Comparison of ENCODE assay signal across 8 cellular contexts in the genomic region with DNA sequence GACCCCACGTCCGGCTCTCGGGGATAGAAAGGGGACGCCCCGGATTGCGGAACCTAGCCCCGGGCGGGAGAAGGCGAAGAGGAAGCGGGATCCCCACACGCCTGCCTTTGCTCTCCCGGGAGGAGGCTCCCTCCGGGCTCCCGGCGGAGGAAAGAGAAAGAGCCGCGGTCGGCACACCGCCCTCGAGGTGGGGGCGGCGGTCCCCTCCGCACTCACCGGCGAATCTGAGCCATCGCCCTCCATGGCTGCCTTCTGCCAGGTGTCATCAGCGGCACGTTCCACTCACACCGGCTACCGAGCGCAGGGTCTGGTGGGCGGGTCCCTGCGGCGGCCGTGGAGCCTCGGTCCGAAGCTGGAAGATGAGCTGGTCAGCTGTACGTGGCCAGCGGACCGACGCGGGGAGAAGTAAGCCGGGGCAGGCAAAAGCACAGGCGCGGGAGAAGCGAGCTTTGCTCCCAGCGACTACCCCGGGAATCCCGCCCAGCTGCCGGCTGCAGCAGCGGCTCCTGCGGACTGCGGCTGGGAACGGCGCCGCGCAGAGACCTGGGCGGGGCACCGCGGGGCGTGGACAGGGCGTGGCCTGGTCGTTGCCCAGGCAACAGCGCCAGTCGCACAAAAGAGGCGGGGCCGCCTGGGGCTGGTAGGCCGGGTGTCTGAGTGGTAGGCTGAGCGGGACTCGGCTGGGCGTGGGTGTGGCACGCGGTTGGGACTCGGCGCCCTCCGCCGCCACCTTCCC. TPM values are rescaled to one million over a fixed set of nuclear protein-coding genes. Genes with fewer than 3 reads are reported as not detected.
DNase-seq lines count a peak whose midpoint lies in the region; ATAC-seq and TF ChIP-seq lines count a peak whose summit lies in the region.

Gene TRIM36 (minus strand): TSS at position 517 of the 736 bp plus-strand sequence. CDS start 274 bp downstream, at position 243.

- H3K27ac Mint-ChIP-seq in activated naive CD8-positive, alpha-beta T cell treated with anti-CD3 and anti-CD28 coated beads for 36 hours = no peak within 1 kb of the TSS

- peak within 1 kb of the TSS; percentile 80 for H3K4me3 Mint-ChIP-seq in activated naive CD8-positive, alpha-beta T cell treated with anti-CD3 and anti-CD28 coated beads for 36 hours

- H3K27me3 Mint-ChIP-seq in activated naive CD8-positive, alpha-beta T cell treated with anti-CD3 and anti-CD28 coated beads for 36 hours = peaks cover 73% of the 10 kb centered on the region

- no peaks in the 10 kb centered on the region for H3K9me3 ChIP-seq in parathyroid adenoma (ENCODE audit: control insufficient read depth, low read length)
- no peaks in the 10 kb centered on the region for H3K9me3 ChIP-seq in tibial artery

- DNase-seq in GM12865 (ENCODE audit: low read depth) (peak; percentile 94), NCI-H1092 (lab: John Stamatoyannopoulos, UW) (peak; percentile 83), SKM-1 (lab: John Stamatoyannopoulos, UW; ENCODE audit: unreplicated experiment) (peak; percentile 86), Right ventricle myocardium superior (peak; percentile 95), tibial artery (peak; percentile 91 to 95)
- peak; percentile 95 for DNase-seq in activated naive CD8-positive, alpha-beta T cell treated with anti-CD3 and anti-CD28 coated beads for 36 hours

- H3K27me3 ChIP-seq in parathyroid adenoma (ENCODE audit: control insufficient read depth, insufficient read depth, low read length) (no peaks in the 10 kb centered on the region), tibial artery (no peaks in the 10 kb centered on the region)

- H3K4me1 ChIP-seq in parathyroid adenoma = no peaks in the 10 kb centered on the region
- H3K4me1 ChIP-seq in tibial artery = peaks cover 0 to 31% (median 16%) of the 10 kb centered on the region in 4 donors

- H3K27ac ChIP-seq in parathyroid adenoma = peak within 1 kb of the TSS; percentile 40
- H3K27ac ChIP-seq in tibial artery = peak within 1 kb of the TSS; percentile 80 to 81

- H3K4me3 ChIP-seq in GM12865 (ENCODE audit: low read depth, low read length) (peak within 1 kb of the TSS; percentile 84), parathyroid adenoma (ENCODE audit: low read depth, low read length) (peak within 1 kb of the TSS; percentile 69), tibial artery (peak within 1 kb of the TSS; percentile 87 to 99)

- no peak within 1 kb of the TSS for H3K9ac ChIP-seq in parathyroid adenoma

- H3K36me3 Mint-ChIP-seq in activated naive CD8-positive, alpha-beta T cell treated with anti-CD3 and anti-CD28 coated beads for 36 hours = peaks cover 5% of the 10 kb centered on the region

- intact Hi-C loops in Right ventricle myocardium superior (cut with DNase I) (no loop called here), tibial artery (cut with DNase I; ENCODE audit: low total_unique reads) (no loop called here)

- peaks cover 11% of the 10 kb centered on the region for H3K9me3 Mint-ChIP-seq in activated naive CD8-positive, alpha-beta T cell treated with anti-CD3 and anti-CD28 coated beads for 36 hours

- H3K36me3 ChIP-seq in parathyroid adenoma (ENCODE audit: control insufficient read depth, insufficient read depth, low read length) (no peaks in the 10 kb centered on the region), tibial artery (no peaks in the 10 kb centered on the region)

- peaks cover 7% of the 10 kb centered on the region for H3K4me1 Mint-ChIP-seq in activated naive CD8-positive, alpha-beta T cell treated with anti-CD3 and anti-CD28 coated beads for 36 hours

- peak within 1 kb of the TSS; percentile 92 for H2AFZ ChIP-seq in parathyroid adenoma

- H3K79me2 ChIP-seq in parathyroid adenoma = no peaks in the 10 kb centered on the region

- peak; percentile 10 for TF ChIP-seq CTCF in GM12865 (IDR thresholded peaks at IDR 0.05; ENCODE audit: insufficient read depth, low read depth, low read length, missing control alignments)
- peak; percentile 27 for TF ChIP-seq CTCF in parathyroid adenoma (IDR thresholded peaks at IDR 0.05)
- no peak for TF ChIP-seq CTCF in tibial artery (IDR thresholded peaks at IDR 0.05)

- peak within 1 kb of the TSS; percentile 89 for H3K4me2 ChIP-seq in parathyroid adenoma (ENCODE audit: low read length)

- peak; percentile 99 for ATAC-seq in HG02610 (IDR thresholded peaks at IDR 0.05; ENCODE audit: unreplicated experiment)
- peak; percentile 99 for ATAC-seq in Right ventricle myocardium superior (ENCODE audit: poor library complexity)

RNA-seq across cellular contexts. Expression of gene TRIM36, which starts in this region (rescaled TPM):
- total RNA-seq in activated naive CD8-positive, alpha-beta T cell treated with anti-CD3 and anti-CD28 coated beads for 36 hours = under 1 TPM; 0.04 to 0.19 TPM
- total RNA-seq in Right ventricle myocardium superior = 0.19 TPM

Comparison
In these comparisons a context has a peak if more than half of its experiments do, and no peak if none do; other contexts are left out.
1. Peak in every context shown above with its lines: DNase-seq, ATAC-seq, H3K4me3 ChIP-seq and H3K27ac ChIP-seq.
2. Peak in DNase-seq in activated naive CD8-positive, alpha-beta T cell treated with anti-CD3 and anti-CD28 coated beads for 36 hours; RNA of the gene not detected or under 1 TPM.
3. Peak in DNase-seq and ATAC-seq in Right ventricle myocardium superior; RNA of the gene not detected or under 1 TPM.
4. CTCF ChIP-seq: peak in GM12865 (single experiment) and parathyroid adenoma (single experiment); none in tibial artery (0 of 2).